Comparison of ENCODE assay signal across 1 cellular context in the genomic region with DNA sequence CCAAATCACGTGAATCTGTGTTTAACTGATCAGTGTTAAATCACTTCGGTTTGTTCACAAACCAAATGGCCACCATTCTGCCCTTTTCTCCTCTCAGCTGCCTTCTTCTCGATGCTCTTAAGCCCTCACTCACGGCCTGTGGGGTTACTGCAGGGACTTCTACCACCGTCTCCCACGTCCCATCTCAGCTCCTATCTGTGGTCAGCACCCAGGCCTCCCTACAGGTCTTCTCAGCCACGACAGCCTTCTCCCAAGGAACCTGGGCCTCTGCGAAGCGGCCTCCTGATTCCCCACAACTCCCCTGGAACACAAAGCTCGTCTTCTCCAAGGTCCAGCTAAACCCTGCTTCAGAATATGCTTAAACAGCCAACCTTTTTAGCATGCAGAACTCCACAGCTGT.
TF ChIP-seq lines count a peak whose summit lies in the region.

No MANE protein-coding gene starts in this region.

TF ChIP-seq in IMR-90, 13 proteins besides CTCF, POLR2A, EP300 and RAD21:
- TF ChIP-seq SMC3 (IDR thresholded peaks at IDR 0.05; ENCODE audit: low read depth, low read length) (no peak), MXI1 (IDR thresholded peaks at IDR 0.05; ENCODE audit: borderline replicate concordance, low read depth, low read length) (no peak), RCOR1 (IDR thresholded peaks at IDR 0.05; ENCODE audit: insufficient replicate concordance, low read length) (no peak), MAFK (IDR thresholded peaks at IDR 0.05; ENCODE audit: low read depth, low read length) (no peak), NFE2L2 (IDR thresholded peaks at IDR 0.05; ENCODE audit: low read depth, low read length) (no peak), CEBPB (IDR thresholded peaks at IDR 0.05; ENCODE audit: low read depth, low read length) (no peak), CHD1 (IDR thresholded peaks at IDR 0.05; ENCODE audit: low read depth, low read length) (no peak), RFX5 (IDR thresholded peaks at IDR 0.05; ENCODE audit: low read depth, low read length) (no peak), MAZ (IDR thresholded peaks at IDR 0.05; ENCODE audit: borderline replicate concordance, low read depth, low read length) (no peak), BHLHE40 (IDR thresholded peaks at IDR 0.05; ENCODE audit: low read depth, low read length) (no peak), FOS (IDR thresholded peaks at IDR 0.05; ENCODE audit: low read depth, low read length) (no peak)
- TF ChIP-seq, protein P1, sequence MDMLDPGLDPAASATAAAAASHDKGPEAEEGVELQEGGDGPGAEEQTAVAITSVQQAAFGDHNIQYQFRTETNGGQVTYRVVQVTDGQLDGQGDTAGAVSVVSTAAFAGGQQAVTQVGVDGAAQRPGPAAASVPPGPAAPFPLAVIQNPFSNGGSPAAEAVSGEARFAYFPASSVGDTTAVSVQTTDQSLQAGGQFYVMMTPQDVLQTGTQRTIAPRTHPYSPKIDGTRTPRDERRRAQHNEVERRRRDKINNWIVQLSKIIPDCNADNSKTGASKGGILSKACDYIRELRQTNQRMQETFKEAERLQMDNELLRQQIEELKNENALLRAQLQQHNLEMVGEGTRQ (IDR thresholded peaks at IDR 0.05; ENCODE audit: low read depth, low read length): no peak
- TF ChIP-seq, protein P2, sequence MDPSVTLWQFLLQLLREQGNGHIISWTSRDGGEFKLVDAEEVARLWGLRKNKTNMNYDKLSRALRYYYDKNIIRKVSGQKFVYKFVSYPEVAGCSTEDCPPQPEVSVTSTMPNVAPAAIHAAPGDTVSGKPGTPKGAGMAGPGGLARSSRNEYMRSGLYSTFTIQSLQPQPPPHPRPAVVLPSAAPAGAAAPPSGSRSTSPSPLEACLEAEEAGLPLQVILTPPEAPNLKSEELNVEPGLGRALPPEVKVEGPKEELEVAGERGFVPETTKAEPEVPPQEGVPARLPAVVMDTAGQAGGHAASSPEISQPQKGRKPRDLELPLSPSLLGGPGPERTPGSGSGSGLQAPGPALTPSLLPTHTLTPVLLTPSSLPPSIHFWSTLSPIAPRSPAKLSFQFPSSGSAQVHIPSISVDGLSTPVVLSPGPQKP (IDR thresholded peaks at IDR 0.05; ENCODE audit: borderline replicate concordance, low read depth, low read length): no peak
